In genomic region chr19:35784401-35785086, GRCh38 we compare ENCODE assay signal across 22 cellular contexts. TPM values are rescaled to one million over a fixed set of nuclear protein-coding genes. Genes with fewer than 3 reads are reported as not detected.
"Had no signal": no experiment of that assay in that cellular context is flagged by ENCODE, and none has a peak within 500 bp of the region (broad histone marks: within the 10 kb centered on the region; RNA-seq: fewer than 3 reads in every experiment).

No MANE protein-coding gene starts in this region.

- H3K27me3 ChIP-seq: adrenal gland, body of pancreas, gastrocnemius medialis, heart right ventricle, neutrophil, right atrium auricular region, stomach had no signal

- H3K9me3 Mint-ChIP-seq: activated T-helper 2 cell treated with anti-CD3 and anti-CD28 coated beads, Interferon-gamma antibody, Interleukin-2, Interleukin-4, amounts not matched to agents 10 μg/mL and 5 μg/mL and 100 μg/mL, durations not matched to agents 14 hours and 24 hours and 36 hours had no signal

- H3K27ac ChIP-seq: adrenal gland, body of pancreas, coronary artery, epithelial cell of prostate, gastrocnemius medialis, heart right ventricle, lower lobe of right lung, neutrophil, right atrium auricular region, skin epidermis, stomach, thoracic aorta had no signal

- H3K4me1 ChIP-seq: adrenal gland, body of pancreas, gastrocnemius medialis, heart right ventricle, lower lobe of right lung, right atrium auricular region, stomach had no signal

- DNase-seq: activated CD4-positive, alpha-beta T cell treated with anti-CD3 and anti-CD28 coated beads, Interleukin-2, amount 50 U/mL, for 1 hour; activated naive CD4-positive, alpha-beta T cell treated with anti-CD3 and anti-CD28 coated beads, Interleukin-2, amount 50 U/mL, for 16 hours; adrenal gland; body of pancreas; central memory CD4-positive, alpha-beta T cell; effector memory CD4-positive, alpha-beta T cell; gastrocnemius medialis; heart right ventricle; kidney glomerular epithelial cell; lower lobe of right lung; midbrain; stimulated activated CD4-positive, alpha-beta T cell treated with anti-CD3 and anti-CD28 coated beads, Interleukin-4, amount 100 ng/mL, for 4 hours; stomach; T-helper 2 cell had no signal

- H3K4me3 ChIP-seq: adrenal gland, body of pancreas, coronary artery, gastrocnemius medialis, heart right ventricle, lower lobe of right lung, right atrium auricular region, skin epidermis, stomach, thoracic aorta had no signal

- H3K27ac Mint-ChIP-seq: activated T-helper 2 cell treated with anti-CD3 and anti-CD28 coated beads, Interferon-gamma antibody, Interleukin-2, Interleukin-4, amounts not matched to agents 10 μg/mL and 5 μg/mL and 100 μg/mL, durations not matched to agents 14 hours and 24 hours and 36 hours had no signal

- ATAC-seq: body of pancreas, gastrocnemius medialis, heart right ventricle, lower lobe of right lung had no signal

RNA-seq across cellular contexts. Expression of gene PRODH2, which starts 28.1 kb away (rescaled TPM):
- total RNA-seq: activated T-helper 2 cell treated with anti-CD3 and anti-CD28 coated beads, Interferon-gamma antibody, Interleukin-2, Interleukin-4, amounts not matched to agents 10 μg/mL and 5 μg/mL and 100 μg/mL, durations not matched to agents 14 hours and 24 hours and 36 hours; heart right ventricle; lower lobe of right lung; right atrium auricular region; stomach; thoracic aorta; urinary bladder had no signal
- polyA plus RNA-seq: heart right ventricle had no signal
